Comparison of ENCODE assay signal across 16 cellular contexts in genomic region chr12:11902525-11902875, GRCh38.
DNase-seq lines count a peak whose midpoint lies in the region; ATAC-seq and TF ChIP-seq lines count a peak whose summit lies in the region.
"Had no signal": no experiment of that assay in that cellular context is flagged by ENCODE, and none has a peak within 500 bp of the region (broad histone marks: within the 10 kb centered on the region; RNA-seq: fewer than 3 reads in every experiment).

No MANE protein-coding gene starts in this region.

- peaks cover 5% of the 10 kb centered on the region for H3K36me3 Mint-ChIP-seq in activated T-cell treated with anti-CD3 and anti-CD28 coated beads, Interleukin-2, amount 50 U/mL, for 4 hours (ENCODE audit: insufficient read depth)
- H3K36me3 Mint-ChIP-seq in T-helper 2 cell treated with Interferon-gamma antibody and Interleukin-4, amounts not matched to agents 5 μg/mL and 100 μg/mL, for 36 hours (ENCODE audit: low read depth), result peaks cover 3% of the 10 kb centered on the region
- peaks cover 9% of the 10 kb centered on the region for H3K36me3 Mint-ChIP-seq in stimulated activated memory B cell treated with anti-CD40 and anti-IgM and Interleukin-4, amounts not matched to agents 10 μg/mL and 1 μg/mL and 100 μg/mL, for 72 hours

- peaks cover 2% of the 10 kb centered on the region for H3K27me3 Mint-ChIP-seq in activated T-cell treated with anti-CD3 and anti-CD28 coated beads, Interleukin-2, amount 50 U/mL, for 4 hours (ENCODE audit: low read depth)
- H3K27me3 Mint-ChIP-seq in T-helper 2 cell treated with Interferon-gamma antibody and Interleukin-4, amounts not matched to agents 5 μg/mL and 100 μg/mL, for 36 hours (ENCODE audit: low read depth), result peaks cover 2% of the 10 kb centered on the region
- H3K27me3 Mint-ChIP-seq in stimulated activated memory B cell treated with anti-CD40 and anti-IgM and Interleukin-4, amounts not matched to agents 10 μg/mL and 1 μg/mL and 100 μg/mL, for 72 hours, result no peaks in the 10 kb centered on the region

- H3K36me3 ChIP-seq in lower lobe of right lung, result no peaks in the 10 kb centered on the region
- H3K36me3 ChIP-seq: colonic mucosa, heart right ventricle, ovary had no signal

- peak overlapping the region; percentile 48 for H3K4me3 Mint-ChIP-seq in activated T-cell treated with anti-CD3 and anti-CD28 coated beads, Interleukin-2, amount 50 U/mL, for 4 hours
- H3K4me3 Mint-ChIP-seq in T-helper 2 cell treated with Interferon-gamma antibody and Interleukin-4, amounts not matched to agents 5 μg/mL and 100 μg/mL, for 36 hours, result peak overlapping the region; percentile 51
- H3K4me3 Mint-ChIP-seq in stimulated activated memory B cell treated with anti-CD40 and anti-IgM and Interleukin-4, amounts not matched to agents 10 μg/mL and 1 μg/mL and 100 μg/mL, for 72 hours, result no peak overlapping the region

- no peaks in the 10 kb centered on the region for H3K9me3 ChIP-seq in lower lobe of right lung
- H3K9me3 ChIP-seq: body of pancreas, colonic mucosa, ovary had no signal

- ATAC-seq in activated T-cell treated with anti-CD3 and anti-CD28 coated beads, Interleukin-2, amount 50 U/mL, for 4 hours, result peak; percentile 51 to 53
- ATAC-seq in GM21786 (IDR thresholded peaks at IDR 0.05; ENCODE audit: unreplicated experiment) (peak; percentile 15), HG03108 (IDR thresholded peaks at IDR 0.05; ENCODE audit: unreplicated experiment) (no peak), lower lobe of right lung (no peak)
- no peak for ATAC-seq in stimulated activated memory B cell treated with anti-CD40 and anti-IgM and Interleukin-4, amounts not matched to agents 10 μg/mL and 1 μg/mL and 100 μg/mL, for 72 hours
- ATAC-seq: body of pancreas, heart right ventricle, sciatic nerve had no signal

- H3K27me3 ChIP-seq in lower lobe of right lung (ENCODE audit: low read depth), result no peaks in the 10 kb centered on the region
- H3K27me3 ChIP-seq: body of pancreas, colonic mucosa, heart right ventricle, ovary had no signal

- peaks cover 10% of the 10 kb centered on the region for H3K9me3 Mint-ChIP-seq in activated T-cell treated with anti-CD3 and anti-CD28 coated beads, Interleukin-2, amount 50 U/mL, for 4 hours
- peaks cover 9% of the 10 kb centered on the region for H3K9me3 Mint-ChIP-seq in T-helper 2 cell treated with Interferon-gamma antibody and Interleukin-4, amounts not matched to agents 5 μg/mL and 100 μg/mL, for 36 hours
- H3K9me3 Mint-ChIP-seq in stimulated activated memory B cell treated with anti-CD40 and anti-IgM and Interleukin-4, amounts not matched to agents 10 μg/mL and 1 μg/mL and 100 μg/mL, for 72 hours, result peaks cover 8% of the 10 kb centered on the region

- H3K4me3 ChIP-seq in lower lobe of right lung, result no peak overlapping the region
- H3K4me3 ChIP-seq: body of pancreas, colonic mucosa, heart right ventricle, ovary had no signal

- DNase-seq in activated T-cell treated with anti-CD3 and anti-CD28 coated beads, Interleukin-2, amount 50 U/mL, for 4 hours, result no peak
- no peak for DNase-seq in activated T-cell treated with anti-CD3 and anti-CD28 coated beads, Interleukin-2, amount 50 U/mL, for 48 hours
- no peak for DNase-seq in T-helper 2 cell treated with Interferon-gamma antibody and Interleukin-4, amounts not matched to agents 5 μg/mL and 100 μg/mL, for 36 hours (ENCODE audit: low spot score)
- no peak for DNase-seq in lower lobe of right lung
- no peak for DNase-seq in AG20443 (ENCODE audit: low spot score)
- DNase-seq: activated gamma-delta T cell, body of pancreas, colonic mucosa, heart right ventricle, NCI-H146, NCI-H82, ovary had no signal

- H3K4me1 Mint-ChIP-seq in activated T-cell treated with anti-CD3 and anti-CD28 coated beads, Interleukin-2, amount 50 U/mL, for 4 hours (ENCODE audit: low read depth), result peaks cover 41% of the 10 kb centered on the region
- peaks cover 33% of the 10 kb centered on the region for H3K4me1 Mint-ChIP-seq in T-helper 2 cell treated with Interferon-gamma antibody and Interleukin-4, amounts not matched to agents 5 μg/mL and 100 μg/mL, for 36 hours (ENCODE audit: low read depth)
- H3K4me1 Mint-ChIP-seq in stimulated activated memory B cell treated with anti-CD40 and anti-IgM and Interleukin-4, amounts not matched to agents 10 μg/mL and 1 μg/mL and 100 μg/mL, for 72 hours, result peaks cover 20% of the 10 kb centered on the region

- H3K27ac ChIP-seq in lower lobe of right lung, result no peak overlapping the region
- H3K27ac ChIP-seq: body of pancreas, colonic mucosa, heart right ventricle, ovary had no signal

- no peak for TF ChIP-seq CTCF in lower lobe of right lung (IDR thresholded peaks at IDR 0.05)

- intact Hi-C loops in lower lobe of right lung (cut with DNase I), result no loop called here

- H3K27ac Mint-ChIP-seq in T-helper 2 cell treated with Interferon-gamma antibody and Interleukin-4, amounts not matched to agents 5 μg/mL and 100 μg/mL, for 36 hours, result no peak overlapping the region
- peak overlapping the region; percentile 31 for H3K27ac Mint-ChIP-seq in stimulated activated memory B cell treated with anti-CD40 and anti-IgM and Interleukin-4, amounts not matched to agents 10 μg/mL and 1 μg/mL and 100 μg/mL, for 72 hours

- H3K4me1 ChIP-seq in lower lobe of right lung, result no peaks in the 10 kb centered on the region
- H3K4me1 ChIP-seq: body of pancreas, colonic mucosa, heart right ventricle had no signal

Comparison
In these comparisons a context has a peak if more than half of its experiments do, and no peak if none do; other contexts are left out.
1. ATAC-seq: peak in activated T-cell treated with anti-CD3 and anti-CD28 coated beads, Interleukin-2, amount 50 U/mL, for 4 hours (2 of 2) and GM21786 (single experiment); none in stimulated activated memory B cell treated with anti-CD40 and anti-IgM and Interleukin-4, amounts not matched to agents 10 μg/mL and 1 μg/mL and 100 μg/mL, for 72 hours (single experiment), HG03108 (single experiment) and lower lobe of right lung (0 of 2).